Comparison of ENCODE assay signal across 9 cellular contexts in genomic region chr16:3131755-3132377, GRCh38. TPM values are rescaled to one million over a fixed set of nuclear protein-coding genes. Genes with fewer than 3 reads are reported as not detected.
A peak's percentile ranks its signal among the peaks of the same experiment; 100 is the strongest.
DNase-seq lines count a peak whose midpoint lies in the region; ATAC-seq, FAIRE-seq and TF ChIP-seq lines count a peak whose summit lies in the region.
"Had no signal": no experiment of that assay in that cellular context is flagged by ENCODE, and none has a peak within 500 bp of the region (broad histone marks: within the 10 kb centered on the region; RNA-seq: fewer than 3 reads in every experiment).

No MANE protein-coding gene starts in this region.

- WGBS in suprapubic skin: 70% methylated on average over 12 of the region's 12 CpGs

- TF ChIP-seq CTCF in AG09319 (IDR thresholded peaks at IDR 0.05; ENCODE audit: low read depth, low read length) (peak; percentile 44), lower lobe of right lung (IDR thresholded peaks at IDR 0.05) (peak; percentile 47), suprapubic skin (IDR thresholded peaks at IDR 0.05) (peak in 1 of 2 donors; percentile 51)

- H3K4me1 ChIP-seq in lower lobe of right lung: peaks cover 57% of the 10 kb centered on the region
- peaks cover 68% of the 10 kb centered on the region for H3K4me1 ChIP-seq in suprapubic skin

- no peak for FAIRE-seq in GM12892 (lab: Jason Lieb, UNC)

- TF ChIP-seq POLR2A in GM12892 (IDR thresholded peaks at IDR 0.05; ENCODE audit: low read depth, low read length): no peak; the same call in 1 of the 2 replicates
- TF ChIP-seq POLR2A in Raji (IDR thresholded peaks at IDR 0.05; ENCODE audit: insufficient read depth, low read depth, low read length): 0 out of 2 replicates have a peak, but pooled peaks have one; percentile 17
- TF ChIP-seq POLR2A in suprapubic skin (IDR thresholded peaks at IDR 0.05): no peak

- ATAC-seq in lower lobe of right lung: no peak
- no peak for ATAC-seq in HG03025 (IDR thresholded peaks at IDR 0.05; ENCODE audit: low FRiP score, unreplicated experiment)
- no peak for ATAC-seq in GM18517 (IDR thresholded peaks at IDR 0.05; ENCODE audit: unreplicated experiment)

- no peaks in the 10 kb centered on the region for H3K27me3 ChIP-seq in lower lobe of right lung (ENCODE audit: low read depth)
- no peaks in the 10 kb centered on the region for H3K27me3 ChIP-seq in suprapubic skin

- H3K36me3 ChIP-seq in lower lobe of right lung: peaks cover 13% of the 10 kb centered on the region
- H3K36me3 ChIP-seq in suprapubic skin: peaks cover 5% of the 10 kb centered on the region

- H3K27ac ChIP-seq in lower lobe of right lung (no peak overlapping the region), suprapubic skin (no peak overlapping the region)

- no peak for TF ChIP-seq EP300 in suprapubic skin (IDR thresholded peaks at IDR 0.05)

- DNase-seq in AG09319 (ENCODE audit: extremely low read depth, low read depth) (no peak), GM12892 (ENCODE audit: insufficient read length) (peak; percentile 7), amniotic stem cell (lab: John Stamatoyannopoulos, UW) (peak; percentile 4), lower lobe of right lung (no peak), suprapubic skin (ENCODE audit: low spot score in 2 of 2) (no peak)

- H3K4me3 ChIP-seq in lower lobe of right lung: no peak overlapping the region
- H3K4me3 ChIP-seq in suprapubic skin: no peak overlapping the region

- intact Hi-C loops in lower lobe of right lung (cut with DNase I): no loop called here

- no peaks in the 10 kb centered on the region for H3K9me3 ChIP-seq in lower lobe of right lung
- no peaks in the 10 kb centered on the region for H3K9me3 ChIP-seq in suprapubic skin

RNA-seq across cellular contexts. Expression of gene ZNF213, which starts 3.0 kb away (rescaled TPM):
- polyA plus RNA-seq in GM12892 (2012; ENCODE audit: missing spikeins): 1.6 TPM
- 10.2 TPM for total RNA-seq in lower lobe of right lung
- total RNA-seq in suprapubic skin: 10 to 100 TPM; 14.0 to 18.0 (median 16.4) TPM

RNA-seq across cellular contexts. Expression of gene ZNF205, which starts 19.5 kb away (rescaled TPM):
- not detected for polyA plus RNA-seq in GM12892 (2012; ENCODE audit: missing spikeins)
- total RNA-seq in lower lobe of right lung (11.9 TPM), suprapubic skin (10 to 100 TPM; 18.3 to 22.5 (median 20.9) TPM)

RNA-seq across cellular contexts. Expression of gene ZSCAN10, which starts 32.8 kb away (rescaled TPM):
- polyA plus RNA-seq in GM12892 (2012; ENCODE audit: missing spikeins): not detected
- total RNA-seq in lower lobe of right lung: not detected
- not detected for total RNA-seq in suprapubic skin
- polyA plus RNA-seq: esophagus had no signal

RNA-seq across cellular contexts. Expression of gene OR1F1, which starts 56.1 kb away (rescaled TPM):
- not detected for polyA plus RNA-seq in GM12892 (2012; ENCODE audit: missing spikeins)
- total RNA-seq in lower lobe of right lung (not detected), suprapubic skin (not detected)
- polyA plus RNA-seq: esophagus had no signal

Comparison
In these comparisons a context has a peak if more than half of its experiments do, and no peak if none do; other contexts are left out.
1. DNase-seq: peak in GM12892 (single experiment) and amniotic stem cell (single experiment); none in AG09319 (single experiment), lower lobe of right lung (single experiment) and suprapubic skin (0 of 2).